13 cellular contexts compared by ENCODE assay signal in genomic region chr16:89344846-89345577, GRCh38.
DNase-seq lines count a peak whose midpoint lies in the region; ATAC-seq and TF ChIP-seq lines count a peak whose summit lies in the region.
"Had no signal": no experiment of that assay in that cellular context is flagged by ENCODE, and none has a peak within 500 bp of the region (broad histone marks: within the 10 kb centered on the region; RNA-seq: fewer than 3 reads in every experiment).

No MANE protein-coding gene starts in this region.

- H3K4ac ChIP-seq in mesendoderm (ENCODE audit: low read depth, low read length), result no peak overlapping the region

- no TSS peak for BruUV-seq in Caco-2 (replicated peaks; lab: Mats Ljungman, UMichigan)

- DNase-seq in Caco-2, result no peak
- DNase-seq in SJCRH30, result peak; percentile 54 to 66
- DNase-seq in heart right ventricle, result no peak
- no peak for DNase-seq in progenitor cell of endocrine pancreas (ENCODE audit: low spot score, unreplicated experiment)
- DNase-seq in mesendoderm, result no peak
- no peak for DNase-seq in natural killer cell
- DNase-seq: RPMI8226; stimulated activated naive CD8-positive, alpha-beta T cell treated with anti-CD3 and anti-CD28 coated beads, Interleukin-15, Interleukin-2, amounts not matched to agents 100 U/mL and 50 U/mL, for 24 hours had no signal

- no peak overlapping the region for H3K4me2 ChIP-seq in mesendoderm (ENCODE audit: low read length)

- no peak overlapping the region for H4K8ac ChIP-seq in mesendoderm (ENCODE audit: low read depth, low read length)

- H2AK5ac ChIP-seq in mesendoderm (ENCODE audit: low read length), result no peak overlapping the region

- CTCF ChIA-PET in Caco-2 (lab: Charles Lee), result interaction anchor here (0.7 to 1.9 kb wide), 5 partner anchors 12 to 487 kb away, joined by 3 to 6 read pairs (median 3); no protein-coding TSS in a partner anchor

- H2BK15ac ChIP-seq in mesendoderm (replicated peaks; ENCODE audit: low read depth), result no peak overlapping the region

- no peaks in the 10 kb centered on the region for H3K9me3 Mint-ChIP-seq in Caco-2 (ENCODE audit: unreplicated experiment)
- no peaks in the 10 kb centered on the region for H3K9me3 Mint-ChIP-seq in progenitor cell of endocrine pancreas (ENCODE audit: low read depth)
- no peaks in the 10 kb centered on the region for H3K9me3 Mint-ChIP-seq in natural killer cell

- peak overlapping the region; percentile 97 for H3K27ac ChIP-seq in SJCRH30
- H3K27ac ChIP-seq in heart right ventricle, result peak overlapping the region in 1 of 10 donors; percentile 37
- H3K27ac ChIP-seq in mesendoderm (ENCODE audit: low read depth, low read length), result no peak overlapping the region
- H3K27ac ChIP-seq: HL-60 had no signal

- H3K23ac ChIP-seq in mesendoderm (ENCODE audit: low read length), result no peak overlapping the region

- intact Hi-C loops in Caco-2 (cut with micrococcal nuclease; ENCODE audit: unreplicated experiment) (loop anchor here (1.0 to 2.0 kb wide), 2 partner anchors 38 to 144 kb away; no protein-coding TSS in a partner anchor), heart right ventricle (cut with DNase I) (loop anchor here in 1 of 10 donors (5.0 kb wide), 1 partner anchor 42 kb away; no protein-coding TSS in a partner anchor), natural killer cell (cut with micrococcal nuclease) (no loop called here)

- peaks cover 89% of the 10 kb centered on the region for H3K79me2 ChIP-seq in mesendoderm (ENCODE audit: control insufficient read depth, insufficient read depth, low read length)

- H3K27me3 Mint-ChIP-seq in Caco-2 (ENCODE audit: insufficient read depth, unreplicated experiment) (no peaks in the 10 kb centered on the region), progenitor cell of endocrine pancreas (no peaks in the 10 kb centered on the region), natural killer cell (ENCODE audit: low read depth in 2 of 2) (no peaks in the 10 kb centered on the region)

- H3K9me3 ChIP-seq in Caco-2 (no peaks in the 10 kb centered on the region), SJCRH30 (replicated peaks) (no peaks in the 10 kb centered on the region), heart right ventricle (no peaks in the 10 kb centered on the region)
- H3K9me3 ChIP-seq: adrenal gland had no signal

- H3K36me3 Mint-ChIP-seq in Caco-2 (ENCODE audit: insufficient read depth, unreplicated experiment) (peaks cover 97% of the 10 kb centered on the region), progenitor cell of endocrine pancreas (ENCODE audit: insufficient read depth) (no peaks in the 10 kb centered on the region), natural killer cell (no peaks in the 10 kb centered on the region)

- H3K36me3 ChIP-seq in Caco-2 (ENCODE audit: control insufficient read depth, insufficient read depth, low read length) (no peaks in the 10 kb centered on the region), SJCRH30 (peaks cover 5% of the 10 kb centered on the region; the same call in 1 of the 2 replicates), heart right ventricle (peaks cover 0 to 2% (median 0%) of the 10 kb centered on the region in 9 donors), mesendoderm (ENCODE audit: control insufficient read depth, insufficient read depth, low read length) (no peaks in the 10 kb centered on the region)
- H3K36me3 ChIP-seq: adrenal gland had no signal

- H3K4me3 Mint-ChIP-seq in Caco-2 (ENCODE audit: unreplicated experiment) (peak overlapping the region; percentile 23), progenitor cell of endocrine pancreas (ENCODE audit: low read depth) (no peak overlapping the region), natural killer cell (no peak overlapping the region)

- POLR2A ChIA-PET in Caco-2 (lab: Charles Lee), result interaction anchor here (0.7 to 1.2 kb wide), 2 partner anchors 20 to 144 kb away, joined by 3 to 5 read pairs; no protein-coding TSS in a partner anchor

- no peak overlapping the region for H3K56ac ChIP-seq in mesendoderm (ENCODE audit: low read length)

- ATAC-seq in heart right ventricle, result peak; percentile 24 to 66 (median 46)
- ATAC-seq in GM18505 (IDR thresholded peaks at IDR 0.05; ENCODE audit: unreplicated experiment), result no peak
- ATAC-seq in HG03460 (IDR thresholded peaks at IDR 0.05; ENCODE audit: unreplicated experiment), result no peak
- ATAC-seq in natural killer cell, result no peak
- ATAC-seq: stimulated activated naive CD8-positive, alpha-beta T cell treated with anti-CD3 and anti-CD28 coated beads, Interleukin-15, Interleukin-2, amounts not matched to agents 100 U/mL and 50 U/mL, for 24 hours had no signal

- H2BK120ac ChIP-seq in mesendoderm (ENCODE audit: low read depth, low read length), result no peak overlapping the region

- no peak overlapping the region for H3K18ac ChIP-seq in mesendoderm (ENCODE audit: low read length)

- H3K27ac Mint-ChIP-seq in Caco-2 (ENCODE audit: unreplicated experiment), result peak overlapping the region; percentile 64
- H3K27ac Mint-ChIP-seq in progenitor cell of endocrine pancreas, result peak overlapping the region; percentile 86
- H3K27ac Mint-ChIP-seq in natural killer cell, result peak overlapping the region in 1 of 2 donors; percentile 29

- 56 to 59% methylated on average over 19 of the region's 19 CpGs for WGBS in heart right ventricle, 2 donors
- no CpG with 5 or more reads among the region's 19 CpGs for WGBS in mesendoderm (ENCODE audit: extremely low coverage, insufficient coverage, low lambda C conversion rate)

- no peak for TF ChIP-seq POLR2A in GM18505 (IDR thresholded peaks at IDR 0.05; ENCODE audit: borderline replicate concordance, extremely low read depth, insufficient read depth, insufficient read length)

- H2BK5ac ChIP-seq in mesendoderm (ENCODE audit: low read length), result no peak overlapping the region

- H3K9ac ChIP-seq in mesendoderm (ENCODE audit: low read length), result no peak overlapping the region

- H3K4me3 ChIP-seq in Caco-2 (ENCODE audit: low read depth, low read length) (no peak overlapping the region), SJCRH30 (peak overlapping the region; percentile 37; the same call in 1 of the 2 replicates), heart right ventricle (no peak overlapping the region), mesendoderm (ENCODE audit: low read length) (no peak overlapping the region)
- H3K4me3 ChIP-seq: adrenal gland, lung had no signal

- H4K5ac ChIP-seq in mesendoderm (ENCODE audit: low read length), result no peak overlapping the region

- H3K79me1 ChIP-seq in mesendoderm (ENCODE audit: low read length), result peaks cover 24% of the 10 kb centered on the region

- H3K27me3 ChIP-seq in Caco-2 (replicated peaks; ENCODE audit: control insufficient read depth, insufficient read depth, low read length), result no peaks in the 10 kb centered on the region
- no peaks in the 10 kb centered on the region for H3K27me3 ChIP-seq in SJCRH30
- no peaks in the 10 kb centered on the region for H3K27me3 ChIP-seq in heart right ventricle
- no peaks in the 10 kb centered on the region for H3K27me3 ChIP-seq in mesendoderm (ENCODE audit: insufficient read depth, low read length, poor library complexity)
- H3K27me3 ChIP-seq: adrenal gland had no signal

- TF ChIP-seq CTCF in Caco-2 (IDR thresholded peaks at IDR 0.05; ENCODE audit: insufficient read depth in 1 of 2, low read depth in 1 of 2, low read length in 1 of 2, severe bottlenecking in 1 of 2, unreplicated experiment in 1 of 2) (no peak), heart right ventricle (IDR thresholded peaks at IDR 0.05) (peak in 2 of 9 donors; percentile 10), progenitor cell of endocrine pancreas (IDR thresholded peaks at IDR 0.05; ENCODE audit: unreplicated experiment) (no peak), natural killer cell (IDR thresholded peaks at IDR 0.05) (no peak)

- H3K4me1 ChIP-seq in Caco-2, result peaks cover 43% of the 10 kb centered on the region
- peaks cover 35% of the 10 kb centered on the region for H3K4me1 ChIP-seq in SJCRH30
- H3K4me1 ChIP-seq in heart right ventricle, result peaks cover 18 to 49% (median 24%) of the 10 kb centered on the region in 9 donors
- H3K4me1 ChIP-seq in mesendoderm (ENCODE audit: control insufficient read depth, low read depth, low read length), result peaks cover 2% of the 10 kb centered on the region

- H3K4me1 Mint-ChIP-seq in Caco-2 (ENCODE audit: low read depth, unreplicated experiment), result peaks cover 53% of the 10 kb centered on the region
- H3K4me1 Mint-ChIP-seq in progenitor cell of endocrine pancreas (ENCODE audit: low read depth), result peaks cover 28% of the 10 kb centered on the region
- peaks cover 75 to 80% of the 10 kb centered on the region in 2 donors for H3K4me1 Mint-ChIP-seq in natural killer cell

Comparison
In these comparisons a context has a peak if more than half of its experiments do, and no peak if none do; other contexts are left out.
1. DNase-seq: peak in SJCRH30 (2 of 2); none in Caco-2 (0 of 2), heart right ventricle (0 of 2), progenitor cell of endocrine pancreas (single experiment), mesendoderm (single experiment) and natural killer cell (single experiment).
2. ATAC-seq: peak in heart right ventricle (8 of 8); none in GM18505 (single experiment), HG03460 (single experiment) and natural killer cell (0 of 3).